ENCODE assay signal across 1 cellular context in the genomic region with DNA sequence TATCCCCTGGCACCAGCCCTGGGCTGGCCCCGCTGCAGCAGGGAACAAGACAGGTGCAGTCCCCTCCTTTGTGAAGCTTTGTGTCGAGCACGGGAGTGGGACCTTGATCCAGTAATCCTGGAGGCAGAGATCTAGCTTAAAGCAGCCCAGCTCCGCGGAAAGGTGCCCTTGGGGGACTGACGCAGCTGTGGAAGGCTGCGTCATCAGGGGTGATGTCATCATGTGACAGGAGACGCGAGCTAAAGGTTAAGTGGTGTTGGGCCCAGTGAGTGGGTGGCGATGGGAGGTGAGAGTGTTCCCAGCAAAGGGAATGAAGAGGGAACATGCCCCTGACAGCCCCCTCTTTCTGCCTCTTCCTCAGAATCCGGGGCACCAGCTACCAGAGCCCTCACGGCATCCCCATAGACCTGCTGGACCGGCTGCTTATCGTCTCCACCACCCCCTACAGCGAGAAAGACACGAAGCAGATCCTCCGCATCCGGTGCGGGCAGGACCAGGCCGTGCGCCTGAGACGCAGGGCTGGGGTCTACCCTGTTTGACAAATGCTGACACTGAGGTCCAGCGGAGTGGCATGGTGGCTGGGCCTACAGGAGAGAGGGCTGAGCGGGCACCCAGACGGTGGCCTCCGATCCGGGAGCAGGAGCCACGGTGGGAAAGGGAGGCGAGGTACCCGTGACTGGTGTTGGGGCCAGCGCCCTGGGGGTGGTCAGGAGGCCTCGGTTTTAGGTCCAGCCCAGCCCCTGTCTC.
TF ChIP-seq lines count a peak whose summit lies in the region.

No MANE protein-coding gene starts in this region.

TF ChIP-seq in HEK293T, 16 proteins besides CTCF, POLR2A, EP300 and RAD21:
- TF ChIP-seq SP1 (IDR thresholded peaks at IDR 0.05) (no peak), FOXM1 (IDR thresholded peaks at IDR 0.05; ENCODE audit: borderline replicate concordance) (no peak), ELF4 (IDR thresholded peaks at IDR 0.05) (no peak), FOXA1 (IDR thresholded peaks at IDR 0.05) (no peak), BHLHE40 (IDR thresholded peaks at IDR 0.05; ENCODE audit: borderline replicate concordance) (no peak), CTBP1 (IDR thresholded peaks at IDR 0.05; ENCODE audit: borderline replicate concordance) (no peak), L3MBTL2 (conservative IDR thresholded peaks at IDR 0.05) (no peak), SUZ12 (IDR thresholded peaks at IDR 0.05) (no peak), FOXK2 (IDR thresholded peaks at IDR 0.05) (no peak), TARDBP (IDR thresholded peaks at IDR 0.05) (no peak), LEF1 (IDR thresholded peaks at IDR 0.05; ENCODE audit: borderline replicate concordance) (no peak), ZNF384 (IDR thresholded peaks at IDR 0.05) (no peak), NFRKB (IDR thresholded peaks at IDR 0.05) (no peak), HDGF (IDR thresholded peaks at IDR 0.05; ENCODE audit: borderline replicate concordance) (no peak), ARNT (IDR thresholded peaks at IDR 0.05) (no peak)
- TF ChIP-seq, protein P1, sequence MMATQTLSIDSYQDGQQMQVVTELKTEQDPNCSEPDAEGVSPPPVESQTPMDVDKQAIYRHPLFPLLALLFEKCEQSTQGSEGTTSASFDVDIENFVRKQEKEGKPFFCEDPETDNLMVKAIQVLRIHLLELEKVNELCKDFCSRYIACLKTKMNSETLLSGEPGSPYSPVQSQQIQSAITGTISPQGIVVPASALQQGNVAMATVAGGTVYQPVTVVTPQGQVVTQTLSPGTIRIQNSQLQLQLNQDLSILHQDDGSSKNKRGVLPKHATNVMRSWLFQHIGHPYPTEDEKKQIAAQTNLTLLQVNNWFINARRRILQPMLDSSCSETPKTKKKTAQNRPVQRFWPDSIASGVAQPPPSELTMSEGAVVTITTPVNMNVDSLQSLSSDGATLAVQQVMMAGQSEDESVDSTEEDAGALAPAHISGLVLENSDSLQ (IDR thresholded peaks at IDR 0.05), result no peak
